ENCODE assay signal across 1 cellular context in genomic region chr1:58753431-58753866, GRCh38.
TF ChIP-seq lines count a peak whose summit lies in the region.

No MANE protein-coding gene starts in this region.

TF ChIP-seq in GM23338, 12 proteins besides CTCF, POLR2A, EP300 and RAD21:
- TF ChIP-seq, protein P1, sequence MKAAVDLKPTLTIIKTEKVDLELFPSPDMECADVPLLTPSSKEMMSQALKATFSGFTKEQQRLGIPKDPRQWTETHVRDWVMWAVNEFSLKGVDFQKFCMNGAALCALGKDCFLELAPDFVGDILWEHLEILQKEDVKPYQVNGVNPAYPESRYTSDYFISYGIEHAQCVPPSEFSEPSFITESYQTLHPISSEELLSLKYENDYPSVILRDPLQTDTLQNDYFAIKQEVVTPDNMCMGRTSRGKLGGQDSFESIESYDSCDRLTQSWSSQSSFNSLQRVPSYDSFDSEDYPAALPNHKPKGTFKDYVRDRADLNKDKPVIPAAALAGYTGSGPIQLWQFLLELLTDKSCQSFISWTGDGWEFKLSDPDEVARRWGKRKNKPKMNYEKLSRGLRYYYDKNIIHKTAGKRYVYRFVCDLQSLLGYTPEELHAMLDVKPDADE (IDR thresholded peaks at IDR 0.05), result no peak
- no peak for TF ChIP-seq EZH2phosphoT487 (IDR thresholded peaks at IDR 0.05; ENCODE audit: unreplicated experiment)
- TF ChIP-seq, protein P2, sequence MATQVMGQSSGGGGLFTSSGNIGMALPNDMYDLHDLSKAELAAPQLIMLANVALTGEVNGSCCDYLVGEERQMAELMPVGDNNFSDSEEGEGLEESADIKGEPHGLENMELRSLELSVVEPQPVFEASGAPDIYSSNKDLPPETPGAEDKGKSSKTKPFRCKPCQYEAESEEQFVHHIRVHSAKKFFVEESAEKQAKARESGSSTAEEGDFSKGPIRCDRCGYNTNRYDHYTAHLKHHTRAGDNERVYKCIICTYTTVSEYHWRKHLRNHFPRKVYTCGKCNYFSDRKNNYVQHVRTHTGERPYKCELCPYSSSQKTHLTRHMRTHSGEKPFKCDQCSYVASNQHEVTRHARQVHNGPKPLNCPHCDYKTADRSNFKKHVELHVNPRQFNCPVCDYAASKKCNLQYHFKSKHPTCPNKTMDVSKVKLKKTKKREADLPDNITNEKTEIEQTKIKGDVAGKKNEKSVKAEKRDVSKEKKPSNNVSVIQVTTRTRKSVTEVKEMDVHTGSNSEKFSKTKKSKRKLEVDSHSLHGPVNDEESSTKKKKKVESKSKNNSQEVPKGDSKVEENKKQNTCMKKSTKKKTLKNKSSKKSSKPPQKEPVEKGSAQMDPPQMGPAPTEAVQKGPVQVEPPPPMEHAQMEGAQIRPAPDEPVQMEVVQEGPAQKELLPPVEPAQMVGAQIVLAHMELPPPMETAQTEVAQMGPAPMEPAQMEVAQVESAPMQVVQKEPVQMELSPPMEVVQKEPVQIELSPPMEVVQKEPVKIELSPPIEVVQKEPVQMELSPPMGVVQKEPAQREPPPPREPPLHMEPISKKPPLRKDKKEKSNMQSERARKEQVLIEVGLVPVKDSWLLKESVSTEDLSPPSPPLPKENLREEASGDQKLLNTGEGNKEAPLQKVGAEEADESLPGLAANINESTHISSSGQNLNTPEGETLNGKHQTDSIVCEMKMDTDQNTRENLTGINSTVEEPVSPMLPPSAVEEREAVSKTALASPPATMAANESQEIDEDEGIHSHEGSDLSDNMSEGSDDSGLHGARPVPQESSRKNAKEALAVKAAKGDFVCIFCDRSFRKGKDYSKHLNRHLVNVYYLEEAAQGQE (IDR thresholded peaks at IDR 0.05; ENCODE audit: unreplicated experiment), result no peak
- no peak for TF ChIP-seq ZNF462 (CRISPR knock-in tag; IDR thresholded peaks at IDR 0.05)
- no peak for TF ChIP-seq EZH2 (IDR thresholded peaks at IDR 0.05; ENCODE audit: low read depth, unreplicated experiment)
- no peak for TF ChIP-seq POLR2AphosphoS5 (IDR thresholded peaks at IDR 0.05; ENCODE audit: low read depth)
- no peak for TF ChIP-seq CREB1 (CRISPR knock-in tag; IDR thresholded peaks at IDR 0.05; ENCODE audit: low read depth)
- no peak for TF ChIP-seq NANOG (IDR thresholded peaks at IDR 0.05; ENCODE audit: borderline replicate concordance)
- no peak for TF ChIP-seq JUNB (IDR thresholded peaks at IDR 0.05; ENCODE audit: unreplicated experiment)
- TF ChIP-seq STAT1 (IDR thresholded peaks at IDR 0.05; ENCODE audit: unreplicated experiment), result no peak
- no peak for TF ChIP-seq ZNF114 (CRISPR knock-in tag; IDR thresholded peaks at IDR 0.05)
- no peak for TF ChIP-seq ZNF331 (CRISPR knock-in tag; IDR thresholded peaks at IDR 0.05; ENCODE audit: low read depth)
